ENCODE assay signal across 1 cellular context in genomic region chr17:68600123-68600880, GRCh38.
TF ChIP-seq lines count a peak whose summit lies in the region.

No MANE protein-coding gene starts in this region.

TF ChIP-seq in HepG2, 621 proteins besides CTCF, POLR2A, EP300 and RAD21 (continued from another document and continues in another):
- TF ChIP-seq LRRFIP1 (CRISPR knock-in tag; conservative IDR thresholded peaks at IDR 0.05) = no peak
- no peak for TF ChIP-seq SP1 (IDR thresholded peaks at IDR 0.05)
- no peak for TF ChIP-seq SP1 (CRISPR knock-in tag; IDR thresholded peaks at IDR 0.05)
- TF ChIP-seq MIER2 (CRISPR knock-in tag; IDR thresholded peaks at IDR 0.05) = no peak
- TF ChIP-seq ZBTB34 (CRISPR knock-in tag; IDR thresholded peaks at IDR 0.05) = no peak
- no peak for TF ChIP-seq ZBTB1 (CRISPR knock-in tag; IDR thresholded peaks at IDR 0.05; ENCODE audit: borderline replicate concordance)
- no peak for TF ChIP-seq HMGA1 (CRISPR knock-in tag; conservative IDR thresholded peaks at IDR 0.05)
- peak; percentile 73; the same call in 1 of the 2 replicates for TF ChIP-seq KLF15 (CRISPR knock-in tag; IDR thresholded peaks at IDR 0.05; ENCODE audit: borderline replicate concordance)
- peak; percentile 87 for TF ChIP-seq KDM2A (CRISPR knock-in tag; IDR thresholded peaks at IDR 0.05; ENCODE audit: borderline replicate concordance, low read depth)
- TF ChIP-seq ZNF572 (CRISPR knock-in tag; IDR thresholded peaks at IDR 0.05) = no peak; the same call in 1 of the 2 replicates
- no peak for TF ChIP-seq ZBTB33 (CRISPR knock-in tag; IDR thresholded peaks at IDR 0.05)
- no peak for TF ChIP-seq GATA4 (IDR thresholded peaks at IDR 0.05; ENCODE audit: borderline replicate concordance, low read depth)
- no peak for TF ChIP-seq FOXO4 (CRISPR knock-in tag; conservative IDR thresholded peaks at IDR 0.05)
- no peak for TF ChIP-seq ATM (IDR thresholded peaks at IDR 0.05; ENCODE audit: borderline replicate concordance)
- TF ChIP-seq HDAC1 (CRISPR knock-in tag; IDR thresholded peaks at IDR 0.05) = peak; percentile 89
- 0 out of 2 replicates have a peak, but pooled peaks have one; percentile 20 for TF ChIP-seq ZNF354B (CRISPR knock-in tag; IDR thresholded peaks at IDR 0.05)
- TF ChIP-seq CENPX (CRISPR knock-in tag; IDR thresholded peaks at IDR 0.05) = no peak
- peak; percentile 41; the same call in 1 of the 2 replicates for TF ChIP-seq SPEN (CRISPR knock-in tag; IDR thresholded peaks at IDR 0.05; ENCODE audit: low read depth)
- peak; percentile 82; the same call in 1 of the 2 replicates for TF ChIP-seq ZNF20 (CRISPR knock-in tag; IDR thresholded peaks at IDR 0.05)
- peak; percentile 68; the same call in 1 of the 2 replicates for TF ChIP-seq TARDBP (CRISPR knock-in tag; IDR thresholded peaks at IDR 0.05)
- TF ChIP-seq NR2F1 (CRISPR knock-in tag; IDR thresholded peaks at IDR 0.05) = no peak
- TF ChIP-seq MAFF (IDR thresholded peaks at IDR 0.05; ENCODE audit: low read depth, low read length) = no peak
- TF ChIP-seq PAXIP1 (CRISPR knock-in tag; conservative IDR thresholded peaks at IDR 0.05) = no peak
- TF ChIP-seq ZGPAT (CRISPR knock-in tag; IDR thresholded peaks at IDR 0.05) = peak; percentile 92
- TF ChIP-seq ZBTB7B (CRISPR knock-in tag; IDR thresholded peaks at IDR 0.05) = peak; percentile 40; the same call in 1 of the 2 replicates
- 0 out of 2 replicates have a peak, but pooled peaks have one; percentile 12 for TF ChIP-seq HDAC2 (CRISPR knock-in tag; IDR thresholded peaks at IDR 0.05)
- TF ChIP-seq ZNF12 (CRISPR knock-in tag; IDR thresholded peaks at IDR 0.05) = no peak
- TF ChIP-seq MBD4 (IDR thresholded peaks at IDR 0.05; ENCODE audit: borderline replicate concordance, low read length) = no peak
- no peak; the same call in 1 of the 2 replicates for TF ChIP-seq ZFP1 (CRISPR knock-in tag; IDR thresholded peaks at IDR 0.05)
- peak; percentile 49 for TF ChIP-seq ZNF121 (CRISPR knock-in tag; IDR thresholded peaks at IDR 0.05)
- TF ChIP-seq MAFK (conservative IDR thresholded peaks at IDR 0.05 in 1 of 2, IDR thresholded peaks at IDR 0.05 in 1 of 2; ENCODE audit: low read length in 2 of 2) = no peak
- peak; percentile 86 for TF ChIP-seq ZFY (CRISPR knock-in tag; IDR thresholded peaks at IDR 0.05)
- TF ChIP-seq ZNF33B (CRISPR knock-in tag; IDR thresholded peaks at IDR 0.05) = no peak
- no peak for TF ChIP-seq POLR2AphosphoS2 (IDR thresholded peaks at IDR 0.05; ENCODE audit: low read depth, low read length)
- peak; percentile 54; the same call in 1 of the 2 replicates for TF ChIP-seq TEF (CRISPR knock-in tag; IDR thresholded peaks at IDR 0.05)
- no peak for TF ChIP-seq AGO1 (IDR thresholded peaks at IDR 0.05; ENCODE audit: low read depth, low read length, poor library complexity, severe bottlenecking)
- peak; percentile 32; the same call in 1 of the 2 replicates for TF ChIP-seq ZNF746 (CRISPR knock-in tag; IDR thresholded peaks at IDR 0.05)
- peak; percentile 94 for TF ChIP-seq ZFP90 (CRISPR knock-in tag; IDR thresholded peaks at IDR 0.05; ENCODE audit: borderline replicate concordance)
- no peak for TF ChIP-seq TP53 (CRISPR knock-in tag; conservative IDR thresholded peaks at IDR 0.05)
- TF ChIP-seq SMARCC2 (IDR thresholded peaks at IDR 0.05) = no peak
- TF ChIP-seq ZNF34 (CRISPR knock-in tag; IDR thresholded peaks at IDR 0.05; ENCODE audit: borderline replicate concordance) = 0 out of 2 replicates have a peak, but pooled peaks have one; percentile 24
- peak; percentile 80 for TF ChIP-seq ZNF772 (CRISPR knock-in tag; IDR thresholded peaks at IDR 0.05)
- TF ChIP-seq ZNF143 (CRISPR knock-in tag; IDR thresholded peaks at IDR 0.05) = no peak
- TF ChIP-seq FOSL2 (CRISPR knock-in tag; IDR thresholded peaks at IDR 0.05) = peak; percentile 34; the same call in 1 of the 2 replicates
